In genomic region chr1:189616893-189617292, GRCh38 we compare ENCODE assay signal across 17 cellular contexts.
DNase-seq lines count a peak whose midpoint lies in the region; ATAC-seq and TF ChIP-seq lines count a peak whose summit lies in the region.
"Had no signal": no experiment of that assay in that cellular context is flagged by ENCODE, and none has a peak within 500 bp of the region (broad histone marks: within the 10 kb centered on the region; RNA-seq: fewer than 3 reads in every experiment).

No MANE protein-coding gene starts in this region.

- TF ChIP-seq CTCF in RWPE1 (conservative IDR thresholded peaks at IDR 0.05; ENCODE audit: low read depth), result no peak

- ATAC-seq in HG03439 (IDR thresholded peaks at IDR 0.05; ENCODE audit: unreplicated experiment), result no peak
- no peak for ATAC-seq in GM19023 (IDR thresholded peaks at IDR 0.05; ENCODE audit: unreplicated experiment)
- ATAC-seq: left lobe of liver; naive thymus-derived CD8-positive, alpha-beta T cell; stimulated activated naive B cell treated with anti-CD40 and anti-IgM and Interleukin-4, amounts not matched to agents 10 μg/mL and 1 μg/mL and 100 μg/mL, for 72 hours had no signal

- DNase-seq in H4 (ENCODE audit: low spot score) (peak; percentile 21), RWPE1 (ENCODE audit: low spot score) (peak; percentile 66), fibroblast of gingiva (ENCODE audit: low read depth) (peak; percentile 8), skeletal muscle cell (ENCODE audit: low read depth) (peak; percentile 43), nucleus accumbens (lab: John Stamatoyannopoulos, UW) (no peak), COR-L47 (lab: John Stamatoyannopoulos, UW) (no peak)
- DNase-seq: activated CD8-positive, alpha-beta memory T cell treated with anti-CD3 and anti-CD28 coated beads, Interleukin-2, amount 50 U/mL, for 48 hours; activated naive CD8-positive, alpha-beta T cell treated with anti-CD3 and anti-CD28 coated beads, Interleukin-2, amount 10 ng/mL, durations not matched to agents 7 days and 5 days; CD4-positive, CD25-positive, alpha-beta regulatory T cell; naive thymus-derived CD8-positive, alpha-beta T cell; NCI-H2081; stimulated activated CD4-positive, alpha-beta T cell treated with anti-CD3 and anti-CD28 coated beads, Interleukin-4, amount 100 ng/mL, for 4 hours; stimulated activated naive B cell treated with anti-CD40 and anti-IgM and Interleukin-4, amounts not matched to agents 10 μg/mL and 1 μg/mL and 100 μg/mL, for 72 hours had no signal

- no peak overlapping the region for H3K4me3 ChIP-seq in skeletal muscle cell (ENCODE audit: low read depth, low read length)
- H3K4me3 ChIP-seq: coronary artery had no signal

- POLR2A ChIA-PET in RWPE1 (lab: Yijun Ruan, JAX; ENCODE audit: low non-redundant PET), result no interaction called here

- no peak overlapping the region for H3K27ac ChIP-seq in RWPE1
- H3K27ac ChIP-seq: coronary artery had no signal

- CTCF ChIA-PET in RWPE1 (lab: Yijun Ruan, JAX), result no interaction called here

Comparison
In these comparisons a context has a peak if more than half of its experiments do, and no peak if none do; other contexts are left out.
1. DNase-seq: peak in H4 (single experiment), RWPE1 (single experiment), fibroblast of gingiva (single experiment) and skeletal muscle cell (single experiment); none in nucleus accumbens (0 of 56) and COR-L47 (single experiment).